16 cellular contexts compared by ENCODE assay signal in genomic region chr3:25884981-25885380, GRCh38.
DNase-seq lines count a peak whose midpoint lies in the region; ATAC-seq and TF ChIP-seq lines count a peak whose summit lies in the region.
"Had no signal": no experiment of that assay in that cellular context is flagged by ENCODE, and none has a peak within 500 bp of the region (broad histone marks: within the 10 kb centered on the region; RNA-seq: fewer than 3 reads in every experiment).

No MANE protein-coding gene starts in this region.

- H3K4me3 ChIP-seq in HAP-1: no peak overlapping the region
- H3K4me3 ChIP-seq: GM12878, GM23248 had no signal

- no peak overlapping the region for H3K27ac Mint-ChIP-seq in chondrocyte (ENCODE audit: unreplicated experiment)
- no peak overlapping the region for H3K27ac Mint-ChIP-seq in activated T-helper 1 cell treated with anti-CD3 and anti-CD28 coated beads, Interleukin-12 subunit alpha, Interleukin-12 subunit beta, Interleukin-2, Interleukin-4 antibody, amounts not matched to agents 30 ng/mL and 10 ng/mL and 1 ng/mL, durations not matched to agents 14 hours and 24 hours and 36 hours
- H3K27ac Mint-ChIP-seq: CD4-positive, alpha-beta memory T cell; HFFc6 had no signal

- no peaks in the 10 kb centered on the region for H3K36me3 Mint-ChIP-seq in chondrocyte (ENCODE audit: low read depth)
- no peaks in the 10 kb centered on the region for H3K36me3 Mint-ChIP-seq in activated T-helper 1 cell treated with anti-CD3 and anti-CD28 coated beads, Interleukin-12 subunit alpha, Interleukin-12 subunit beta, Interleukin-2, Interleukin-4 antibody, amounts not matched to agents 30 ng/mL and 10 ng/mL and 1 ng/mL, durations not matched to agents 14 hours and 24 hours and 36 hours (ENCODE audit: low read depth)
- H3K36me3 Mint-ChIP-seq: CD4-positive, alpha-beta memory T cell had no signal

- in situ Hi-C loops in HAP-1 (cut with MboI; ENCODE audit: low sequenced_read_pairs) (loop anchor here (25.0 kb wide), 1 partner anchor 223 kb away; the partner anchor contains the start of gene TOP2B), SK-MEL-5 (cut with HindIII; ENCODE audit: low pct_unique_long_range_greater_than_20kb, low sequenced_read_pairs) (no loop called here)

- peaks cover 16% of the 10 kb centered on the region for H3K4me1 ChIP-seq in HAP-1
- H3K4me1 ChIP-seq: Caco-2 had no signal

- H3K9me3 Mint-ChIP-seq in chondrocyte (ENCODE audit: low read depth): no peaks in the 10 kb centered on the region
- no peaks in the 10 kb centered on the region for H3K9me3 Mint-ChIP-seq in activated T-helper 1 cell treated with anti-CD3 and anti-CD28 coated beads, Interleukin-12 subunit alpha, Interleukin-12 subunit beta, Interleukin-2, Interleukin-4 antibody, amounts not matched to agents 30 ng/mL and 10 ng/mL and 1 ng/mL, durations not matched to agents 14 hours and 24 hours and 36 hours
- H3K9me3 Mint-ChIP-seq: HFFc6 had no signal

- H3K27me3 Mint-ChIP-seq in chondrocyte (ENCODE audit: low read depth): peaks cover 5% of the 10 kb centered on the region
- H3K27me3 Mint-ChIP-seq in activated T-helper 1 cell treated with anti-CD3 and anti-CD28 coated beads, Interleukin-12 subunit alpha, Interleukin-12 subunit beta, Interleukin-2, Interleukin-4 antibody, amounts not matched to agents 30 ng/mL and 10 ng/mL and 1 ng/mL, durations not matched to agents 14 hours and 24 hours and 36 hours (ENCODE audit: insufficient read depth): no peaks in the 10 kb centered on the region

- ATAC-seq in HG03521 (IDR thresholded peaks at IDR 0.05; ENCODE audit: unreplicated experiment): no peak
- ATAC-seq: GM12878, HCT116 had no signal

- intact Hi-C loops in activated T-helper 1 cell treated with anti-CD3 and anti-CD28 coated beads, Interleukin-12 subunit alpha, Interleukin-12 subunit beta, Interleukin-2, Interleukin-4 antibody, amounts not matched to agents 30 ng/mL and 10 ng/mL and 1 ng/mL, durations not matched to agents 14 hours and 24 hours and 36 hours (cut with micrococcal nuclease): no loop called here

- DNase-seq in HAP-1 (ENCODE audit: low spot score in 2 of 2) (peak; percentile 45 to 55), NCI-H69 (lab: John Stamatoyannopoulos, UW) (peak; percentile 74), SK-MEL-5 (ENCODE audit: low read depth, low spot score) (peak; percentile 43), chondrocyte (ENCODE audit: low spot score) (no peak)
- DNase-seq in activated T-helper 1 cell treated with anti-CD3 and anti-CD28 coated beads, Interleukin-12 subunit alpha, Interleukin-12 subunit beta, Interleukin-2, Interleukin-4 antibody, amounts not matched to agents 30 ng/mL and 10 ng/mL and 1 ng/mL, durations not matched to agents 14 hours and 24 hours and 36 hours (ENCODE audit: low spot score): no peak
- DNase-seq: C1 segment of cervical spinal cord; Caco-2; CD4-positive, alpha-beta memory T cell; DMS153; DND-41; GM23248; H7; HFFc6 had no signal

- no peak overlapping the region for H3K4me3 Mint-ChIP-seq in chondrocyte (ENCODE audit: unreplicated experiment)
- H3K4me3 Mint-ChIP-seq in activated T-helper 1 cell treated with anti-CD3 and anti-CD28 coated beads, Interleukin-12 subunit alpha, Interleukin-12 subunit beta, Interleukin-2, Interleukin-4 antibody, amounts not matched to agents 30 ng/mL and 10 ng/mL and 1 ng/mL, durations not matched to agents 14 hours and 24 hours and 36 hours: no peak overlapping the region
- H3K4me3 Mint-ChIP-seq: CD4-positive, alpha-beta memory T cell; HFFc6 had no signal

- no peaks in the 10 kb centered on the region for H3K27me3 ChIP-seq in HAP-1 (ENCODE audit: low read depth)

- H3K36me3 ChIP-seq in HAP-1 (replicated peaks): no peaks in the 10 kb centered on the region

- no peak for TF ChIP-seq CTCF in chondrocyte (IDR thresholded peaks at IDR 0.05)

- no peaks in the 10 kb centered on the region for H3K9me3 ChIP-seq in HAP-1
- H3K9me3 ChIP-seq: Caco-2 had no signal

- peaks cover 7% of the 10 kb centered on the region for H3K4me1 Mint-ChIP-seq in chondrocyte (ENCODE audit: low read depth)
- no peaks in the 10 kb centered on the region for H3K4me1 Mint-ChIP-seq in activated T-helper 1 cell treated with anti-CD3 and anti-CD28 coated beads, Interleukin-12 subunit alpha, Interleukin-12 subunit beta, Interleukin-2, Interleukin-4 antibody, amounts not matched to agents 30 ng/mL and 10 ng/mL and 1 ng/mL, durations not matched to agents 14 hours and 24 hours and 36 hours (ENCODE audit: low read depth)
- H3K4me1 Mint-ChIP-seq: CD4-positive, alpha-beta memory T cell had no signal

Comparison
In these comparisons a context has a peak if more than half of its experiments do, and no peak if none do; other contexts are left out.
1. DNase-seq: peak in HAP-1 (2 of 2), NCI-H69 (single experiment) and SK-MEL-5 (single experiment); none in chondrocyte (single experiment) and activated T-helper 1 cell treated with anti-CD3 and anti-CD28 coated beads, Interleukin-12 subunit alpha, Interleukin-12 subunit beta, Interleukin-2, Interleukin-4 antibody, amounts not matched to agents 30 ng/mL and 10 ng/mL and 1 ng/mL, durations not matched to agents 14 hours and 24 hours and 36 hours (single experiment).